10 cellular contexts compared by ENCODE assay signal in the genomic region with DNA sequence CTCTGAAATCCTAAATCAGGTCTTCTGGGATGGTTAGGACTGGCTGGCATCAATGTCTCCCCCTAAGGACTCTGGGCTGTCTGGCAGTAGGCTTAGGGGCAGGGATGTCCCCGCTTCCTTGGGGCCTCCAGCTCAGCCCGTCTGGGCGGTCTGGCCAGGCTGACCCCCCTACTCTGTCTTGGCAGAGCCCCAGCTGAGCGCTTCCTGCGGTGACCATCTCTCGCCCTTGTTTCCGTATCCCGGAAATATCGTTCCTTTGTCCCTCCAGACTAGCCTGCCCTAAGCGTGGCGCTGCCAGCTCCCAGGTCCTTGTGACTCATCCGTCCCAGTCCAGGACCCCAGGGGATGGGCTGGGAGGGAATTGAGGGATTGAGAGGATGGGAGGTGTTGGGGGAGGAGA. TPM values are rescaled to one million over a fixed set of nuclear protein-coding genes. Genes with fewer than 3 reads are reported as not detected.
DNase-seq lines count a peak whose midpoint lies in the region; ATAC-seq, FAIRE-seq and TF ChIP-seq lines count a peak whose summit lies in the region.
"Had no signal": no experiment of that assay in that cellular context is flagged by ENCODE, and none has a peak within 500 bp of the region (broad histone marks: within the 10 kb centered on the region; RNA-seq: fewer than 3 reads in every experiment).

No MANE protein-coding gene starts in this region.

- no peaks in the 10 kb centered on the region for H3K36me3 ChIP-seq in H1 (ENCODE audit: control insufficient read depth in 2 of 4, insufficient read depth in 4 of 4, low read length in 3 of 4)
- peaks cover 5% of the 10 kb centered on the region for H3K36me3 ChIP-seq in mesodermal cell (ENCODE audit: control insufficient read depth, insufficient read depth, low read length)

- no peak overlapping the region for H3K14ac ChIP-seq in H1 (ENCODE audit: insufficient read length)

- no peak overlapping the region for H3K56ac ChIP-seq in H1 (replicated peaks; ENCODE audit: insufficient read length, low read depth, low read length)

- no peak for TF ChIP-seq EP300 in H1 (IDR thresholded peaks at IDR 0.05; ENCODE audit: borderline replicate concordance in 1 of 2, low read depth in 2 of 2, low read length in 2 of 2)

- H3K9me3 ChIP-seq in H1 (ENCODE audit: insufficient read depth in 2 of 2, low read depth in 1 of 2, low read length in 1 of 2), result no peaks in the 10 kb centered on the region
- H3K9me3 ChIP-seq in mesodermal cell (ENCODE audit: control insufficient read depth, low read length), result no peaks in the 10 kb centered on the region

- no peaks in the 10 kb centered on the region for H3K23me2 ChIP-seq in H1 (ENCODE audit: low read depth, low read length)

- no peaks in the 10 kb centered on the region for H4K20me1 ChIP-seq in H1 (replicated peaks in 1 of 2; ENCODE audit: control insufficient read depth in 1 of 2, insufficient read depth in 2 of 2, low read length in 2 of 2)

- H2BK5ac ChIP-seq in H1 (ENCODE audit: low read depth, low read length), result no peak overlapping the region; the same call in 1 of the 2 replicates

- H3K9me3 Mint-ChIP-seq in activated CD4-positive, alpha-beta memory T cell treated with anti-CD3 and anti-CD28 coated beads for 36 hours, result no peaks in the 10 kb centered on the region
- H3K9me3 Mint-ChIP-seq: activated naive CD4-positive, alpha-beta T cell treated with anti-CD3 and anti-CD28 coated beads, Interleukin-2, amount 10 ng/mL, durations not matched to agents 7 days and 5 days had no signal

- H3K4me3 ChIP-seq in AG09309 (ENCODE audit: control insufficient read depth, low read depth, low read length) (peak overlapping the region; percentile 16; the same call in 1 of the 2 replicates), H1 (ENCODE audit: extremely low read depth in 1 of 4, insufficient read depth in 2 of 4, low read depth in 3 of 4, low read length in 4 of 4) (peak overlapping the region in 1 of 4 experiments; percentile 18; a peak in 1 of 8 replicates), mesodermal cell (ENCODE audit: extremely low read depth, insufficient read depth, low read length, poor library complexity, severe bottlenecking) (no peak overlapping the region)

- peaks cover 8% of the 10 kb centered on the region for H3K27me3 Mint-ChIP-seq in activated CD4-positive, alpha-beta memory T cell treated with anti-CD3 and anti-CD28 coated beads for 36 hours

- H2BK120ac ChIP-seq in H1 (replicated peaks; ENCODE audit: low read depth, low read length), result peak overlapping the region; percentile 28

- H3K79me1 ChIP-seq in H1 (ENCODE audit: low read depth, low read length), result no peaks in the 10 kb centered on the region

- TF ChIP-seq CTCF in AG09309 (IDR thresholded peaks at IDR 0.05; ENCODE audit: control insufficient read depth, insufficient read depth, low read depth, low read length, missing control alignments) (no peak), H1 (IDR thresholded peaks at IDR 0.05; ENCODE audit: control extremely low read depth in 1 of 3, insufficient read depth in 1 of 3, low read depth in 1 of 3, low read length in 3 of 3) (no peak)

- TF ChIP-seq RAD21 in H1 (IDR thresholded peaks at IDR 0.05 in 1 of 2, conservative IDR thresholded peaks at IDR 0.05 in 1 of 2; ENCODE audit: low read depth in 2 of 2, low read length in 2 of 2), result no peak

- peak in 1 of 2 experiments; percentile 41; a peak in 1 of 3 replicates for TF ChIP-seq POLR2A in H1 (IDR thresholded peaks at IDR 0.05; ENCODE audit: control extremely low read depth in 1 of 2, low read depth in 2 of 2, low read length in 2 of 2)

- H3K4me3 Mint-ChIP-seq in activated CD4-positive, alpha-beta memory T cell treated with anti-CD3 and anti-CD28 coated beads for 36 hours, result no peak overlapping the region
- H3K4me3 Mint-ChIP-seq: activated naive CD4-positive, alpha-beta T cell treated with anti-CD3 and anti-CD28 coated beads, Interleukin-2, amount 10 ng/mL, durations not matched to agents 7 days and 5 days had no signal

- no peak overlapping the region for H3K23ac ChIP-seq in H1 (ENCODE audit: insufficient read length)

- H4K8ac ChIP-seq in H1 (ENCODE audit: extremely low read depth, insufficient read depth, low read length), result peak overlapping the region; percentile 92

- H3K27ac ChIP-seq in H1 (ENCODE audit: low read depth, low read length) (no peak overlapping the region), mesodermal cell (ENCODE audit: low read depth, low read length, severe bottlenecking) (peak overlapping the region; percentile 83)

- no peak overlapping the region for H3K4ac ChIP-seq in H1 (replicated peaks; ENCODE audit: insufficient read length, low read depth, low read length)

- 14% methylated on average over 12 of the region's 12 CpGs; no CpG with 5 or more reads in 1 of the 2 experiments for WGBS in H1 (ENCODE audit: extremely low coverage in 1 of 2, insufficient coverage in 1 of 2, insufficient read length in 1 of 2, insufficient replicate concordance in 2 of 2, low coverage in 1 of 2, low lambda C conversion rate in 2 of 2, missing lambda C conversion rate in 1 of 2), 2 experiments
- 11 to 14% methylated on average over 5 to 7 of the region's 12 CpGs for WGBS in mesodermal cell (ENCODE audit: insufficient coverage in 2 of 2), 2 experiments

- CTCF ChIA-PET in H1 (lab: Charles Lee; ENCODE audit: partially characterized antibody), result interaction anchor here (0.7 to 13.5 kb wide), 10 partner anchors 9 to 147 kb away, joined by 3 to 153 read pairs (median 6); a partner anchor contains a TSS
- CTCF ChIA-PET in activated CD4-positive, alpha-beta memory T cell treated with anti-CD3 and anti-CD28 coated beads for 36 hours (lab: Charles Lee), result interaction anchor here (4.5 kb wide), 1 partner anchor 37 kb away, joined by 42 read pairs; no protein-coding TSS in a partner anchor

- H2AK5ac ChIP-seq in H1 (ENCODE audit: low read depth, low read length), result no peak overlapping the region

- H3K4me2 ChIP-seq in H1 (ENCODE audit: insufficient read depth in 1 of 2, low read depth in 2 of 2, low read length in 2 of 2), result peak overlapping the region in 1 of 2 experiments; percentile 10; a peak in 3 of 4 replicates

- no peak overlapping the region for H2AFZ ChIP-seq in H1 (ENCODE audit: low read length)

- FAIRE-seq in H1 (lab: Jason Lieb, UNC), result no peak
- no peak for FAIRE-seq in GM19239 (lab: Jason Lieb, UNC)

- H3K79me2 ChIP-seq in H1 (ENCODE audit: control insufficient read depth in 1 of 2, insufficient read depth in 2 of 2, low read length in 2 of 2), result no peaks in the 10 kb centered on the region

- intact Hi-C loops in activated CD4-positive, alpha-beta memory T cell treated with anti-CD3 and anti-CD28 coated beads for 36 hours (cut with micrococcal nuclease), result no loop called here

- POLR2A ChIA-PET in H1 (lab: Charles Lee; ENCODE audit: partially characterized antibody), result interaction anchor here (0.9 to 2.1 kb wide), 3 partner anchors 11 to 37 kb away, joined by 4 to 6 read pairs (median 4); a partner anchor contains a TSS
- POLR2A ChIA-PET in activated CD4-positive, alpha-beta memory T cell treated with anti-CD3 and anti-CD28 coated beads for 36 hours (lab: Charles Lee), result no interaction called here

- H4K5ac ChIP-seq in H1 (ENCODE audit: insufficient read length, low read depth, low read length), result peak overlapping the region; percentile 57

- H4K91ac ChIP-seq in H1 (replicated peaks; ENCODE audit: insufficient read length, low read length), result peak overlapping the region; percentile 83

- no peak overlapping the region; a peak in 1 of 7 replicates for H3K9ac ChIP-seq in H1 (replicated peaks in 1 of 4; ENCODE audit: extremely low read depth in 1 of 4, low read depth in 3 of 4, low read length in 3 of 4)

- H2BK15ac ChIP-seq in H1 (ENCODE audit: low read length), result no peak overlapping the region

- no peak for ATAC-seq in GM21528 (IDR thresholded peaks at IDR 0.05; ENCODE audit: low FRiP score, unreplicated experiment)
- no peak for ATAC-seq in GM19023 (IDR thresholded peaks at IDR 0.05; ENCODE audit: unreplicated experiment)

- H2BK12ac ChIP-seq in H1 (ENCODE audit: low read depth, low read length), result no peak overlapping the region

- peaks cover 0 to 4% (median 3%) of the 10 kb centered on the region in 4 experiments; a peak in 3 of 7 replicates for H3K4me1 ChIP-seq in H1 (replicated peaks in 1 of 4; ENCODE audit: control insufficient read depth in 3 of 4, insufficient read depth in 4 of 4, low read length in 3 of 4)
- peaks cover 25% of the 10 kb centered on the region for H3K4me1 ChIP-seq in mesodermal cell (ENCODE audit: control insufficient read depth, insufficient read depth, low read length, poor library complexity, severe bottlenecking)

- no peaks in the 10 kb centered on the region for H3K27me3 ChIP-seq in H1 (replicated peaks in 1 of 4; ENCODE audit: control insufficient read depth in 3 of 4, extremely low read depth in 1 of 4, insufficient read depth in 3 of 4, low read length in 3 of 4)

- H3K36me3 Mint-ChIP-seq in activated CD4-positive, alpha-beta memory T cell treated with anti-CD3 and anti-CD28 coated beads for 36 hours, result peaks cover 2% of the 10 kb centered on the region

- H3K18ac ChIP-seq in H1 (ENCODE audit: extremely low read depth, low read length), result no peak overlapping the region

- no peak overlapping the region for H2BK20ac ChIP-seq in H1 (ENCODE audit: low read length)

- peaks cover 4% of the 10 kb centered on the region for H3K4me1 Mint-ChIP-seq in activated CD4-positive, alpha-beta memory T cell treated with anti-CD3 and anti-CD28 coated beads for 36 hours (ENCODE audit: low read depth)

- DNase-seq in AG09309 (ENCODE audit: low read depth), result no peak
- peak; percentile 62 for DNase-seq in NCI-H146 (lab: John Stamatoyannopoulos, UW)
- DNase-seq in H1 (ENCODE audit: low read depth in 1 of 2, low spot score in 2 of 2), result peak; percentile 64 to 75
- no peak for DNase-seq in activated CD4-positive, alpha-beta memory T cell treated with anti-CD3 and anti-CD28 coated beads for 36 hours
- no peak for DNase-seq in GM19239 (ENCODE audit: insufficient read length, low spot score)
- DNase-seq: activated naive CD4-positive, alpha-beta T cell treated with anti-CD3 and anti-CD28 coated beads, Interleukin-2, amount 10 ng/mL, durations not matched to agents 7 days and 5 days; MM.1S had no signal

- no peak overlapping the region for H3K27ac Mint-ChIP-seq in activated CD4-positive, alpha-beta memory T cell treated with anti-CD3 and anti-CD28 coated beads for 36 hours
- H3K27ac Mint-ChIP-seq: activated naive CD4-positive, alpha-beta T cell treated with anti-CD3 and anti-CD28 coated beads, Interleukin-2, amount 10 ng/mL, durations not matched to agents 7 days and 5 days had no signal

RNA-seq across cellular contexts. Expression of a gene that starts 11.3 kb away (rescaled TPM):
- total RNA-seq in H1 (2021; fragmentation: NEBNext Ultra II Directional; extraction: Animal tissue kit (Norgen Biotek cat#: 25700)), result 52.7 and 56.0 TPM in 2 replicates
- polyA plus RNA-seq in H1 (2011; rRNA removed), result 30.4 and 50.7 TPM in 2 replicates
- polyA plus RNA-seq in H1 (2011; cell fraction: cytosol; rRNA removed), result 37.3 TPM
- 94.2 TPM for polyA plus RNA-seq in H1 (2011; cell fraction: nucleus; rRNA removed)
- 41.3 to 58.3 TPM (median 52.0 TPM) in 4 replicates for polyA plus RNA-seq in H1 (2012, experiment 1 of 2)
- polyA plus RNA-seq in H1 (2012, experiment 2 of 2), result 35.5 TPM
- 25.7 TPM for polyA plus RNA-seq in H1 (2013, experiment 1 of 2)
- polyA plus RNA-seq in H1 (2013, experiment 2 of 2), result 24.6 TPM
- polyA minus RNA-seq in H1 (2011; rRNA and poly(A)+ RNA removed), result 11.5 and 15.3 TPM in 2 replicates
- 29.7 TPM for polyA minus RNA-seq in H1 (2011; cell fraction: cytosol; rRNA and poly(A)+ RNA removed)
- polyA minus RNA-seq in H1 (2011; cell fraction: nucleus; rRNA and poly(A)+ RNA removed), result 59.7 TPM
- polyA plus RNA-seq in mesodermal cell (2013, experiment 1 of 2), result 34.5 TPM
- 28.0 TPM for polyA plus RNA-seq in mesodermal cell (2013, experiment 2 of 2)
- total RNA-seq in activated CD4-positive, alpha-beta memory T cell treated with anti-CD3 and anti-CD28 coated beads for 36 hours, result 10 to 100 TPM; 37.7 to 41.4 TPM

RNA-seq across cellular contexts. Expression of a gene that starts 14.0 kb away (rescaled TPM):
- total RNA-seq in H1 (2021; fragmentation: NEBNext Ultra II Directional; extraction: Animal tissue kit (Norgen Biotek cat#: 25700)), result 20.7 and 21.4 TPM in 2 replicates
- 9.5 and 17.3 TPM in 2 replicates for polyA plus RNA-seq in H1 (2011; rRNA removed)
- polyA plus RNA-seq in H1 (2011; cell fraction: cytosol; rRNA removed), result 12.3 TPM
- polyA plus RNA-seq in H1 (2011; cell fraction: nucleus; rRNA removed), result 132 TPM
- polyA plus RNA-seq in H1 (2012, experiment 1 of 2), result 12.0 to 21.7 TPM (median 19.9 TPM) in 4 replicates
- polyA plus RNA-seq in H1 (2012, experiment 2 of 2), result 6.5 TPM
- polyA plus RNA-seq in H1 (2013, experiment 1 of 2), result 10.9 TPM
- polyA plus RNA-seq in H1 (2013, experiment 2 of 2), result 9.5 TPM
- 5.0 and 5.9 TPM in 2 replicates for polyA minus RNA-seq in H1 (2011; rRNA and poly(A)+ RNA removed)
- 7.3 TPM for polyA minus RNA-seq in H1 (2011; cell fraction: cytosol; rRNA and poly(A)+ RNA removed)
- polyA minus RNA-seq in H1 (2011; cell fraction: nucleus; rRNA and poly(A)+ RNA removed), result 23.4 TPM
- polyA plus RNA-seq in mesodermal cell (2013, experiment 1 of 2), result 23.3 TPM
- polyA plus RNA-seq in mesodermal cell (2013, experiment 2 of 2), result 17.4 TPM
- 1 to 10 TPM; 5.8 to 6.0 TPM for total RNA-seq in activated CD4-positive, alpha-beta memory T cell treated with anti-CD3 and anti-CD28 coated beads for 36 hours

RNA-seq across cellular contexts. Expression of a gene that starts 28.4 kb away (rescaled TPM):
- 0.27 TPM in 1 of 2 replicates, not detected in the other for total RNA-seq in H1 (2021; fragmentation: NEBNext Ultra II Directional; extraction: Animal tissue kit (Norgen Biotek cat#: 25700))
- polyA plus RNA-seq in H1 (2011; rRNA removed), result 0.32 and 0.35 TPM in 2 replicates
- 0.10 TPM for polyA plus RNA-seq in H1 (2011; cell fraction: cytosol; rRNA removed)
- polyA plus RNA-seq in H1 (2011; cell fraction: nucleus; rRNA removed), result 0.53 TPM
- 0.12 to 1.2 TPM (median 0.67 TPM) in 4 replicates for polyA plus RNA-seq in H1 (2012, experiment 1 of 2)
- 0.41 TPM for polyA plus RNA-seq in H1 (2012, experiment 2 of 2)
- 0.08 TPM for polyA plus RNA-seq in H1 (2013, experiment 1 of 2)
- polyA plus RNA-seq in H1 (2013, experiment 2 of 2), result 0.06 TPM
- not detected in 2 replicates for polyA minus RNA-seq in H1 (2011; rRNA and poly(A)+ RNA removed)
- polyA minus RNA-seq in H1 (2011; cell fraction: cytosol; rRNA and poly(A)+ RNA removed), result not detected
- polyA minus RNA-seq in H1 (2011; cell fraction: nucleus; rRNA and poly(A)+ RNA removed), result not detected
- 180 TPM for polyA plus RNA-seq in mesodermal cell (2013, experiment 1 of 2)
- polyA plus RNA-seq in mesodermal cell (2013, experiment 2 of 2), result 135 TPM
- total RNA-seq in activated CD4-positive, alpha-beta memory T cell treated with anti-CD3 and anti-CD28 coated beads for 36 hours, result under 1 TPM in 1 of 2 experiments, not detected in 1; 0.14 TPM

RNA-seq across cellular contexts. Expression of a gene that starts 39.3 kb away (rescaled TPM):
- 34.5 and 35.9 TPM in 2 replicates for total RNA-seq in H1 (2021; fragmentation: NEBNext Ultra II Directional; extraction: Animal tissue kit (Norgen Biotek cat#: 25700))
- 29.2 and 30.0 TPM in 2 replicates for polyA plus RNA-seq in H1 (2011; rRNA removed)
- polyA plus RNA-seq in H1 (2011; cell fraction: cytosol; rRNA removed), result 41.8 TPM
- 55.3 TPM for polyA plus RNA-seq in H1 (2011; cell fraction: nucleus; rRNA removed)
- polyA plus RNA-seq in H1 (2012, experiment 1 of 2), result 32.6 to 63.7 TPM (median 58.6 TPM) in 4 replicates
- polyA plus RNA-seq in H1 (2012, experiment 2 of 2), result 30.1 TPM
- 73.8 TPM for polyA plus RNA-seq in H1 (2013, experiment 1 of 2)
- 66.6 TPM for polyA plus RNA-seq in H1 (2013, experiment 2 of 2)
- 12.9 and 19.5 TPM in 2 replicates for polyA minus RNA-seq in H1 (2011; rRNA and poly(A)+ RNA removed)
- 7.7 TPM for polyA minus RNA-seq in H1 (2011; cell fraction: cytosol; rRNA and poly(A)+ RNA removed)
- polyA minus RNA-seq in H1 (2011; cell fraction: nucleus; rRNA and poly(A)+ RNA removed), result 9.4 TPM
- polyA plus RNA-seq in mesodermal cell (2013, experiment 1 of 2), result 81.9 TPM
- 59.5 TPM for polyA plus RNA-seq in mesodermal cell (2013, experiment 2 of 2)
- total RNA-seq in activated CD4-positive, alpha-beta memory T cell treated with anti-CD3 and anti-CD28 coated beads for 36 hours, result 10 to 100 TPM; 37.2 to 37.5 TPM

RNA-seq across cellular contexts. Expression of a gene that starts 43.0 kb away (rescaled TPM):
- 99.6 and 100 TPM in 2 replicates for total RNA-seq in H1 (2021; fragmentation: NEBNext Ultra II Directional; extraction: Animal tissue kit (Norgen Biotek cat#: 25700))
- polyA plus RNA-seq in H1 (2011; rRNA removed), result 91.9 and 123 TPM in 2 replicates
- polyA plus RNA-seq in H1 (2011; cell fraction: cytosol; rRNA removed), result 89.6 TPM
- 60.8 TPM for polyA plus RNA-seq in H1 (2011; cell fraction: nucleus; rRNA removed)
- polyA plus RNA-seq in H1 (2012, experiment 1 of 2), result 80.1 to 84.2 TPM (median 82.1 TPM) in 4 replicates
- polyA plus RNA-seq in H1 (2012, experiment 2 of 2), result 85.1 TPM
- polyA plus RNA-seq in H1 (2013, experiment 1 of 2), result 103 TPM
- polyA plus RNA-seq in H1 (2013, experiment 2 of 2), result 94.8 TPM
- 11.8 and 11.9 TPM in 2 replicates for polyA minus RNA-seq in H1 (2011; rRNA and poly(A)+ RNA removed)
- polyA minus RNA-seq in H1 (2011; cell fraction: cytosol; rRNA and poly(A)+ RNA removed), result 26.2 TPM
- polyA minus RNA-seq in H1 (2011; cell fraction: nucleus; rRNA and poly(A)+ RNA removed), result 12.8 TPM
- polyA plus RNA-seq in mesodermal cell (2013, experiment 1 of 2), result 74.0 TPM
- 61.0 TPM for polyA plus RNA-seq in mesodermal cell (2013, experiment 2 of 2)
- 10 to 100 TPM; 92.9 to 93.7 TPM for total RNA-seq in activated CD4-positive, alpha-beta memory T cell treated with anti-CD3 and anti-CD28 coated beads for 36 hours

Comparison
In these comparisons a context has a peak if more than half of its experiments do, and no peak if none do; other contexts are left out.
1. DNase-seq: peak in NCI-H146 (single experiment) and H1 (2 of 2); none in AG09309 (single experiment), activated CD4-positive, alpha-beta memory T cell treated with anti-CD3 and anti-CD28 coated beads for 36 hours (single experiment) and GM19239 (single experiment).